In the genomic region with DNA sequence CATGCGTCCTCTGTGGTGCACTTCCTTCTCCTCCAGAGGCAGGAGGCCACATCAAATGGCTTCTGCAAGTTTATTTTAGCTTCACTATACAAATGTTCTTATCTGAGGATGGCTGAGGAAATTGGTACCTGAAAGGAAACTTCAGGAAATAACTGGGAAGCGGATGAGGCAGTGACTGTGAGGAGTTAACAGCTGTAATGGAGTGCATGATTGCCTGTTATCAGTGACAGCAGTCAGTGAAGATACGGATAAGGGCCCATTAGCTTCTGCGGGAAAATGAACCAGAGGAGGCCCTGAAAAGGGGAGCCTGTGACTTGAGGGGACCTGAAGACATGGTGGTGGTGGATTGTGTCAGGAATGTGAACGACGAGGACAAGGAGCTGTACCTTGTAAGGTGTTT, we compare ENCODE assay signal across 38 cellular contexts. TPM values are rescaled to one million over a fixed set of nuclear protein-coding genes. Genes with fewer than 3 reads are reported as not detected.
"Had no signal": no experiment of that assay in that cellular context is flagged by ENCODE, and none has a peak within 500 bp of the region (broad histone marks: within the 10 kb centered on the region; RNA-seq: fewer than 3 reads in every experiment).

No MANE protein-coding gene starts in this region.

- H3K27me3 ChIP-seq: ascending aorta, breast epithelium, dorsolateral prefrontal cortex, esophagus squamous epithelium, gastroesophageal sphincter had no signal

- H3K9me3 ChIP-seq: ascending aorta, esophagus squamous epithelium had no signal

- H3K4me1 Mint-ChIP-seq: activated B cell treated with CpG ODN at 0.5 μM for 24 hours; activated naive CD4-positive, alpha-beta T cell treated with anti-CD3 and anti-CD28 coated beads, Interleukin-2, amount 10 ng/mL, durations not matched to agents 7 days and 5 days; activated naive CD8-positive, alpha-beta T cell treated with anti-CD3 and anti-CD28 coated beads, Interleukin-2, amount 10 ng/mL, durations not matched to agents 7 days and 5 days; brain; central memory CD8-positive, alpha-beta T cell; T-helper 17 cell had no signal

- H3K9me3 Mint-ChIP-seq: activated naive CD4-positive, alpha-beta T cell treated with anti-CD3 and anti-CD28 coated beads, Interleukin-2, amount 10 ng/mL, durations not matched to agents 7 days and 5 days had no signal

- H3K4me1 ChIP-seq: ascending aorta, breast epithelium, esophagus squamous epithelium, gastroesophageal sphincter had no signal

- H3K36me3 ChIP-seq: ascending aorta, breast epithelium, esophagus squamous epithelium, gastroesophageal sphincter, WERI-Rb-1 had no signal

- H3K4me3 Mint-ChIP-seq: activated B cell treated with CpG ODN at 0.5 μM for 24 hours; activated CD8-positive, alpha-beta T cell treated with anti-CD3 and anti-CD28 coated beads for 36 hours; activated naive CD4-positive, alpha-beta T cell treated with anti-CD3 and anti-CD28 coated beads, Interleukin-2, amount 10 ng/mL, durations not matched to agents 7 days and 5 days; activated naive CD8-positive, alpha-beta T cell treated with anti-CD3 and anti-CD28 coated beads, Interleukin-2, amount 10 ng/mL, durations not matched to agents 7 days and 5 days; brain; central memory CD8-positive, alpha-beta T cell; dendritic cell treated with granulocyte-macrophage colony-stimulating factor and Interleukin-4, amounts not matched to agents 40 ng/mL and 50 ng/mL, for 4 days; effector memory CD8-positive, alpha-beta T cell; T-helper 17 cell; T-helper 2 cell treated with Interferon-gamma antibody and Interleukin-4, amounts not matched to agents 5 μg/mL and 100 μg/mL, for 36 hours had no signal

- H3K27ac ChIP-seq: ascending aorta, breast epithelium, coronary artery, dorsolateral prefrontal cortex, epithelial cell of prostate, esophagus squamous epithelium, gastroesophageal sphincter, WERI-Rb-1 had no signal

- H3K27ac Mint-ChIP-seq: activated B cell treated with CpG ODN at 0.5 μM for 24 hours; activated CD8-positive, alpha-beta T cell treated with anti-CD3 and anti-CD28 coated beads for 36 hours; activated naive CD4-positive, alpha-beta T cell treated with anti-CD3 and anti-CD28 coated beads, Interleukin-2, amount 10 ng/mL, durations not matched to agents 7 days and 5 days; activated naive CD4-positive, alpha-beta T cell treated with anti-CD3 and anti-CD28 coated beads, Interleukin-2, amount 50 U/mL, for 72 hours; activated naive CD8-positive, alpha-beta T cell treated with anti-CD3 and anti-CD28 coated beads, Interleukin-2, amount 10 ng/mL, durations not matched to agents 7 days and 5 days; brain; dendritic cell treated with granulocyte-macrophage colony-stimulating factor and Interleukin-4, amounts not matched to agents 40 ng/mL and 50 ng/mL, for 4 days; effector memory CD8-positive, alpha-beta T cell; T-helper 17 cell; T-helper 2 cell treated with Interferon-gamma antibody and Interleukin-4, amounts not matched to agents 5 μg/mL and 100 μg/mL, for 36 hours had no signal

- H3K4me3 ChIP-seq: ascending aorta, breast epithelium, coronary artery, dorsolateral prefrontal cortex, esophagus squamous epithelium, gastroesophageal sphincter had no signal

- ATAC-seq: activated CD4-positive, CD25-positive, alpha-beta regulatory T cell treated with anti-CD3 and anti-CD28 coated beads, Interleukin-2, amount 50 U/mL, for 24 hours; activated CD8-positive, alpha-beta T cell treated with anti-CD3 and anti-CD28 coated beads for 36 hours; activated naive CD4-positive, alpha-beta T cell treated with anti-CD3 and anti-CD28 coated beads, Interleukin-2, amount 50 U/mL, for 72 hours; effector memory CD8-positive, alpha-beta T cell; gastroesophageal sphincter; T-helper 17 cell had no signal

- DNase-seq: activated B cell treated with CpG ODN at 0.5 μM for 24 hours; activated CD4-positive, alpha-beta T cell treated with anti-CD3 and anti-CD28 coated beads for 48 hours; activated CD4-positive, alpha-beta T cell treated with anti-CD3 and anti-CD28 coated beads, Interleukin-2, amount 50 U/mL, for 1 hour; activated CD4-positive, alpha-beta T cell treated with anti-CD3 and anti-CD28 coated beads, Interleukin-2, amount 50 U/mL, for 48 hours; activated CD8-positive, alpha-beta memory T cell treated with anti-CD3 and anti-CD28 coated beads for 24 hours; activated CD8-positive, alpha-beta T cell treated with anti-CD3 and anti-CD28 coated beads for 36 hours; activated gamma-delta T cell; activated naive CD4-positive, alpha-beta T cell; activated naive CD4-positive, alpha-beta T cell treated with anti-CD3 and anti-CD28 coated beads, Interleukin-2, amount 10 ng/mL, durations not matched to agents 7 days and 5 days; activated naive CD8-positive, alpha-beta T cell treated with anti-CD3 and anti-CD28 coated beads, Interleukin-2, amount 10 ng/mL, durations not matched to agents 7 days and 5 days; activated T-cell treated with anti-CD3 and anti-CD28 coated beads, Interleukin-2, amount 50 U/mL, for 1 hour; activated T-cell treated with anti-CD3 and anti-CD28 coated beads, Interleukin-2, amount 50 U/mL, for 48 hours; dorsolateral prefrontal cortex; effector memory CD8-positive, alpha-beta T cell; esophagus squamous epithelium; foreskin melanocyte; T-helper 1 cell; T-helper 17 cell; T1000; WERI-Rb-1 had no signal

- H3K36me3 Mint-ChIP-seq: activated naive CD4-positive, alpha-beta T cell treated with anti-CD3 and anti-CD28 coated beads, Interleukin-2, amount 10 ng/mL, durations not matched to agents 7 days and 5 days; activated naive CD8-positive, alpha-beta T cell treated with anti-CD3 and anti-CD28 coated beads, Interleukin-2, amount 10 ng/mL, durations not matched to agents 7 days and 5 days; brain had no signal

- H3K27me3 Mint-ChIP-seq: activated B cell treated with CpG ODN at 0.5 μM for 24 hours; activated CD8-positive, alpha-beta T cell treated with anti-CD3 and anti-CD28 coated beads for 36 hours; activated naive CD4-positive, alpha-beta T cell treated with anti-CD3 and anti-CD28 coated beads, Interleukin-2, amount 10 ng/mL, durations not matched to agents 7 days and 5 days; activated naive CD8-positive, alpha-beta T cell treated with anti-CD3 and anti-CD28 coated beads, Interleukin-2, amount 10 ng/mL, durations not matched to agents 7 days and 5 days; central memory CD8-positive, alpha-beta T cell; dendritic cell treated with granulocyte-macrophage colony-stimulating factor and Interleukin-4, amounts not matched to agents 40 ng/mL and 50 ng/mL, for 4 days; effector memory CD8-positive, alpha-beta T cell; T-helper 17 cell had no signal

RNA-seq across cellular contexts. Expression of a gene that starts 51.8 kb away (rescaled TPM):
- total RNA-seq: activated B cell treated with CpG ODN at 0.5 μM for 24 hours; activated CD8-positive, alpha-beta T cell treated with anti-CD3 and anti-CD28 coated beads for 36 hours; activated naive CD4-positive, alpha-beta T cell treated with anti-CD3 and anti-CD28 coated beads, Interleukin-2, amount 50 U/mL, for 72 hours; activated naive CD8-positive, alpha-beta T cell treated with anti-CD3 and anti-CD28 coated beads, Interleukin-2, amount 10 ng/mL, durations not matched to agents 7 days and 5 days; ascending aorta; breast epithelium; cardiac septum; cerebellum; endothelial cell of umbilical vein; esophagus squamous epithelium; fibroblast of lung; fibroblast of villous mesenchyme; gastroesophageal sphincter; glomerular endothelial cell; T-helper 17 cell had no signal
- polyA plus RNA-seq: endothelial cell of umbilical vein, esophagus, fibroblast of lung had no signal
